1 cellular context compared by ENCODE assay signal in the genomic region with DNA sequence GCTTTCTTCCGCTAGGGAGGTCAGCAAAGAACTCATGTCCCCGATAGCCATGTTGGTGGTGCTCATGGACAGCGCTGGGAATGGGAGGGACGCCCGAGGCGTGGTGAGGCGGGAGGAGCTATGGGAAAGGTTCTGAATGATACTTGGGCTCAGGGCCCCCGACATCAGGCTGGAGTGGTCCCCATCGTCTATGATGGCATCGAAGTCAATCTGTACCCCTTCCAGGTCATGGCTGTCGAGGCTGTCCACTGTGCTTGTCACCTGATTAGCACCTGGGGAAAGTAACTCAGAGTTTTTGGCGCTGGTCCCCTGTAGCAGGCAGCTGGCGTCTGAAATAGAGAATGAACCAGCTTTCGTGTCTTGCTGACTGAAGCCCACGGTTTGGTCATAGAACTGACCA.
TF ChIP-seq lines count a peak whose summit lies in the region.

No MANE protein-coding gene starts in this region.

TF ChIP-seq in SK-N-SH treated with all-trans-retinoic acid at 6 μM for 48 hours, 23 proteins besides CTCF, POLR2A, EP300 and RAD21 (continued from another document):
- TF ChIP-seq, protein P1, sequence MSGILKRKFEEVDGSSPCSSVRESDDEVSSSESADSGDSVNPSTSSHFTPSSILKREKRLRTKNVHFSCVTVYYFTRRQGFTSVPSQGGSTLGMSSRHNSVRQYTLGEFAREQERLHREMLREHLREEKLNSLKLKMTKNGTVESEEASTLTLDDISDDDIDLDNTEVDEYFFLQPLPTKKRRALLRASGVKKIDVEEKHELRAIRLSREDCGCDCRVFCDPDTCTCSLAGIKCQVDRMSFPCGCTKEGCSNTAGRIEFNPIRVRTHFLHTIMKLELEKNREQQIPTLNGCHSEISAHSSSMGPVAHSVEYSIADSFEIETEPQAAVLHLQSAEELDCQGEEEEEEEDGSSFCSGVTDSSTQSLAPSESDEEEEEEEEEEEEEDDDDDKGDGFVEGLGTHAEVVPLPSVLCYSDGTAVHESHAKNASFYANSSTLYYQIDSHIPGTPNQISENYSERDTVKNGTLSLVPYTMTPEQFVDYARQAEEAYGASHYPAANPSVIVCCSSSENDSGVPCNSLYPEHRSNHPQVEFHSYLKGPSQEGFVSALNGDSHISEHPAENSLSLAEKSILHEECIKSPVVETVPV (CRISPR knock-in tag; IDR thresholded peaks at IDR 0.05) = no peak
- TF ChIP-seq ZC3H10 (CRISPR knock-in tag; IDR thresholded peaks at IDR 0.05) (no peak), OSR1 (CRISPR knock-in tag; IDR thresholded peaks at IDR 0.05) (no peak), BACH2 (CRISPR knock-in tag; IDR thresholded peaks at IDR 0.05; ENCODE audit: borderline replicate concordance) (no peak), ISL1 (CRISPR knock-in tag; IDR thresholded peaks at IDR 0.05) (no peak), SNAI2 (CRISPR knock-in tag; IDR thresholded peaks at IDR 0.05) (no peak), ZNF565 (CRISPR knock-in tag; conservative IDR thresholded peaks at IDR 0.05; ENCODE audit: low read depth) (no peak), ARNTL (CRISPR knock-in tag; IDR thresholded peaks at IDR 0.05; ENCODE audit: borderline replicate concordance, low read depth) (no peak)
- TF ChIP-seq, protein P2, sequence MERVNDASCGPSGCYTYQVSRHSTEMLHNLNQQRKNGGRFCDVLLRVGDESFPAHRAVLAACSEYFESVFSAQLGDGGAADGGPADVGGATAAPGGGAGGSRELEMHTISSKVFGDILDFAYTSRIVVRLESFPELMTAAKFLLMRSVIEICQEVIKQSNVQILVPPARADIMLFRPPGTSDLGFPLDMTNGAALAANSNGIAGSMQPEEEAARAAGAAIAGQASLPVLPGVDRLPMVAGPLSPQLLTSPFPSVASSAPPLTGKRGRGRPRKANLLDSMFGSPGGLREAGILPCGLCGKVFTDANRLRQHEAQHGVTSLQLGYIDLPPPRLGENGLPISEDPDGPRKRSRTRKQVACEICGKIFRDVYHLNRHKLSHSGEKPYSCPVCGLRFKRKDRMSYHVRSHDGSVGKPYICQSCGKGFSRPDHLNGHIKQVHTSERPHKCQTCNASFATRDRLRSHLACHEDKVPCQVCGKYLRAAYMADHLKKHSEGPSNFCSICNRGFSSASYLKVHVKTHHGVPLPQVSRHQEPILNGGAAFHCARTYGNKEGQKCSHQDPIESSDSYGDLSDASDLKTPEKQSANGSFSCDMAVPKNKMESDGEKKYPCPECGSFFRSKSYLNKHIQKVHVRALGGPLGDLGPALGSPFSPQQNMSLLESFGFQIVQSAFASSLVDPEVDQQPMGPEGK (CRISPR knock-in tag; IDR thresholded peaks at IDR 0.05; ENCODE audit: borderline replicate concordance) = no peak
- TF ChIP-seq, protein P3, sequence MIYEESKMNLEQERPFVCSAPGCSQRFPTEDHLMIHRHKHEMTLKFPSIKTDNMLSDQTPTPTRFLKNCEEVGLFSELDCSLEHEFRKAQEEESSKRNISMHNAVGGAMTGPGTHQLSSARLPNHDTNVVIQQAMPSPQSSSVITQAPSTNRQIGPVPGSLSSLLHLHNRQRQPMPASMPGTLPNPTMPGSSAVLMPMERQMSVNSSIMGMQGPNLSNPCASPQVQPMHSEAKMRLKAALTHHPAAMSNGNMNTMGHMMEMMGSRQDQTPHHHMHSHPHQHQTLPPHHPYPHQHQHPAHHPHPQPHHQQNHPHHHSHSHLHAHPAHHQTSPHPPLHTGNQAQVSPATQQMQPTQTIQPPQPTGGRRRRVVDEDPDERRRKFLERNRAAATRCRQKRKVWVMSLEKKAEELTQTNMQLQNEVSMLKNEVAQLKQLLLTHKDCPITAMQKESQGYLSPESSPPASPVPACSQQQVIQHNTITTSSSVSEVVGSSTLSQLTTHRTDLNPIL (CRISPR knock-in tag; IDR thresholded peaks at IDR 0.05; ENCODE audit: low read depth) = no peak
